ENCODE assay signal across 23 cellular contexts in genomic region chr10:97459933-97460332, GRCh38.
"Had no signal": no experiment of that assay in that cellular context is flagged by ENCODE, and none has a peak within 500 bp of the region (broad histone marks: within the 10 kb centered on the region; RNA-seq: fewer than 3 reads in every experiment).

No MANE protein-coding gene starts in this region.

- H3K27me3 ChIP-seq: cardiac muscle cell, esophagus muscularis mucosa, left lung, tibial artery had no signal

- H3K4me1 Mint-ChIP-seq: activated CD4-positive, alpha-beta memory T cell treated with anti-CD3 and anti-CD28 coated beads, Interleukin-2, amount 10 ng/mL, durations not matched to agents 7 days and 5 days; activated naive CD8-positive, alpha-beta T cell treated with anti-CD3 and anti-CD28 coated beads, Interleukin-2, amount 10 ng/mL, durations not matched to agents 7 days and 5 days had no signal

- ATAC-seq: left lung; naive thymus-derived CD8-positive, alpha-beta T cell had no signal

- H3K9me3 Mint-ChIP-seq: activated CD4-positive, alpha-beta memory T cell treated with anti-CD3 and anti-CD28 coated beads, Interleukin-2, amount 10 ng/mL, durations not matched to agents 7 days and 5 days; activated naive CD8-positive, alpha-beta T cell treated with anti-CD3 and anti-CD28 coated beads, Interleukin-2, amount 10 ng/mL, durations not matched to agents 7 days and 5 days; dendritic cell treated with granulocyte-macrophage colony-stimulating factor and Interleukin-4, amounts not matched to agents 40 ng/mL and 50 ng/mL, for 4 days; naive thymus-derived CD8-positive, alpha-beta T cell; stimulated activated naive CD8-positive, alpha-beta T cell treated with anti-CD3 and anti-CD28 coated beads, Interleukin-15, Interleukin-2, amounts not matched to agents 100 ng/mL and 50 ng/mL, for 24 hours had no signal

- H3K27me3 Mint-ChIP-seq: activated CD4-positive, alpha-beta memory T cell treated with anti-CD3 and anti-CD28 coated beads, Interleukin-2, amount 10 ng/mL, durations not matched to agents 7 days and 5 days; activated naive CD8-positive, alpha-beta T cell treated with anti-CD3 and anti-CD28 coated beads, Interleukin-2, amount 10 ng/mL, durations not matched to agents 7 days and 5 days; dendritic cell treated with granulocyte-macrophage colony-stimulating factor and Interleukin-4, amounts not matched to agents 40 ng/mL and 50 ng/mL, for 4 days; naive thymus-derived CD8-positive, alpha-beta T cell; stimulated activated naive CD8-positive, alpha-beta T cell treated with anti-CD3 and anti-CD28 coated beads, Interleukin-15, Interleukin-2, amounts not matched to agents 100 ng/mL and 50 ng/mL, for 24 hours had no signal

- DNase-seq: activated CD4-positive, alpha-beta memory T cell treated with anti-CD3 and anti-CD28 coated beads, Interleukin-2, amount 10 ng/mL, durations not matched to agents 7 days and 5 days; activated effector memory CD4-positive, alpha-beta T cell treated with anti-CD3 and anti-CD28 coated beads, Interleukin-2, amount 50 U/mL, for 16 hours; activated naive CD8-positive, alpha-beta T cell treated with anti-CD3 and anti-CD28 coated beads, Interleukin-2, amount 10 ng/mL, durations not matched to agents 7 days and 5 days; activated T-cell treated with anti-CD3 and anti-CD28 coated beads, Interleukin-2, amount 50 U/mL, for 1 hour; amygdala; effector CD4-positive, alpha-beta T cell; glutamatergic neuron; hippocampal formation; kidney glomerular epithelial cell; left lung; naive thymus-derived CD8-positive, alpha-beta T cell; SHP77 treated with DMSO at 0.1 percent for 48 hours; stimulated activated CD4-positive, alpha-beta T cell treated with anti-CD3 and anti-CD28 coated beads, Interleukin-4, amount 100 ng/mL, for 24 hours; substantia nigra; SW 1271; tibial artery had no signal

- H3K27ac ChIP-seq: left lung, prostate gland, SK-N-MC, tibial artery had no signal

- H3K27ac Mint-ChIP-seq: activated CD4-positive, alpha-beta memory T cell treated with anti-CD3 and anti-CD28 coated beads, Interleukin-2, amount 10 ng/mL, durations not matched to agents 7 days and 5 days; dendritic cell treated with granulocyte-macrophage colony-stimulating factor and Interleukin-4, amounts not matched to agents 40 ng/mL and 50 ng/mL, for 4 days; stimulated activated naive CD8-positive, alpha-beta T cell treated with anti-CD3 and anti-CD28 coated beads, Interleukin-15, Interleukin-2, amounts not matched to agents 100 ng/mL and 50 ng/mL, for 24 hours had no signal

- H3K4me3 ChIP-seq: cardiac muscle cell, esophagus muscularis mucosa, left lung, lung, prostate gland, SK-N-MC, tibial artery had no signal

- H3K4me3 Mint-ChIP-seq: activated CD4-positive, alpha-beta memory T cell treated with anti-CD3 and anti-CD28 coated beads, Interleukin-2, amount 10 ng/mL, durations not matched to agents 7 days and 5 days; activated naive CD8-positive, alpha-beta T cell treated with anti-CD3 and anti-CD28 coated beads, Interleukin-2, amount 10 ng/mL, durations not matched to agents 7 days and 5 days; dendritic cell treated with granulocyte-macrophage colony-stimulating factor and Interleukin-4, amounts not matched to agents 40 ng/mL and 50 ng/mL, for 4 days; naive thymus-derived CD8-positive, alpha-beta T cell; stimulated activated naive CD8-positive, alpha-beta T cell treated with anti-CD3 and anti-CD28 coated beads, Interleukin-15, Interleukin-2, amounts not matched to agents 100 ng/mL and 50 ng/mL, for 24 hours had no signal
